11 cellular contexts compared by ENCODE assay signal in the genomic region with DNA sequence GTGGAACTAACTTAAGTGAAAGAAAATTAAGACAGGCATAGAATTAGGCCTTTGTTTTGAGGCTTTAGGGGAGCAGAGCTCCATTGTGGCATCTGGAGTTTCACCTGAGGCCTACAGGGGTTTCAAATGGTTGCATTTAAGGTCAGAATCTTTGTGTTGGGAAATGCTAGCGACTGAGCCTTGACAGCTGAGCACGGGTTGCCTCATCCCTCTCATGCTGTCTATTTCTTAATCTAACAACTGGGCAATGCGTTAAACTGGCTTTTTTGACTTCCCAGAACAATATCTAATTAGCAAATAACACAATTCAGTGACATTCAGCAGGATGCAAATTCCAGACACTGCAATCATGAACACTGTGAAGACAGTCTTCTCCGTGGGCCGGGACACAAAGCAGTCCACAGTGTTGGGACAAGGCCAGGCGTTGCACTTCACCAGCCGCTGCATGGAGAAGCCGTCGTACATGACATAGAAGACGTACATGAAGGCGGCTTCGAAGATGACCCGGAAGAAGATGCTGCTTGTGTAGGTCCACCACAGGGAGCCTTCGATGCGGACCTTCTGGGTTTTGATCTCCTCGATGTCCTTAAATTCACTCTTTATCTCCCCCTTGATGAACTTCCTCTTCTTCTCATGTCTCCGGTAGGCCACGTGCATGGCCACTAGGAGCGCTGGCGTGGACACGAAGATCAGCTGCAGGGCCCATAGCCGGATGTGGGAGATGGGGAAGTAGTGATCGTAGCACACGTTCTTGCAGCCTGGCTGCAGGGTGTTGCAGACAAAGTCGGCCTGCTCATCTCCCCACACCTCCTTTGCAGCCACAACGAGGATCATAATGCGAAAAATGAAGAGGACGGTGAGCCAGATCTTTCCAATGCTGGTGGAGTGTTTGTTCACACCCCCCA. TPM values are rescaled to one million over a fixed set of nuclear protein-coding genes. Genes with fewer than 3 reads are reported as not detected.
A peak's percentile ranks its signal among the peaks of the same experiment; 100 is the strongest.
DNase-seq lines count a peak whose midpoint lies in the region; ATAC-seq, FAIRE-seq and TF ChIP-seq lines count a peak whose summit lies in the region.
"Had no signal": no experiment of that assay in that cellular context is flagged by ENCODE, and none has a peak within 500 bp of the region (broad histone marks: within the 10 kb centered on the region; RNA-seq: fewer than 3 reads in every experiment).

No MANE protein-coding gene starts in this region.

- no peak overlapping the region for H3K27ac Mint-ChIP-seq in GM23338
- no peak overlapping the region for H3K27ac Mint-ChIP-seq in activated T-helper 2 cell treated with anti-CD3 and anti-CD28 coated beads, Interferon-gamma antibody, Interleukin-2, Interleukin-4, amounts not matched to agents 10 μg/mL and 5 μg/mL and 100 μg/mL, durations not matched to agents 14 hours and 24 hours and 36 hours

- H3K9ac ChIP-seq in neuronal stem cell (ENCODE audit: low read depth, low read length, poor library complexity): peak overlapping the region; percentile 18

- H3K4me2 ChIP-seq in GM23338 (no peak overlapping the region), neuronal stem cell (ENCODE audit: insufficient read depth, low read length, poor library complexity, severe bottlenecking) (no peak overlapping the region)

- H2BK12ac ChIP-seq in neuronal stem cell (ENCODE audit: low read length): no peak overlapping the region

- no peak overlapping the region for H3K18ac ChIP-seq in neuronal stem cell (ENCODE audit: low read length)

- WGBS in neuronal stem cell (ENCODE audit: extremely low coverage in 2 of 2, insufficient read length in 2 of 2, insufficient replicate concordance in 1 of 2), 2 donors: no CpG with 5 or more reads among the region's 28 CpGs

- H3K9me3 ChIP-seq in neuronal stem cell (replicated peaks in 1 of 2; ENCODE audit: control insufficient read depth in 2 of 2, insufficient read depth in 1 of 2, low read depth in 1 of 2, low read length in 2 of 2): peaks cover 2 to 3% of the 10 kb centered on the region in 2 donors

- TF ChIP-seq CTCF in GM23338 (conservative IDR thresholded peaks at IDR 0.05; ENCODE audit: low read depth in 2 of 2) (peak; percentile 51 to 55), bronchial epithelial cell (IDR thresholded peaks at IDR 0.05; ENCODE audit: insufficient read depth, low read length, severe bottlenecking) (peak; percentile 25)

- peaks cover 6% of the 10 kb centered on the region for H3K4me1 Mint-ChIP-seq in GM23338
- H3K4me1 Mint-ChIP-seq in activated T-helper 2 cell treated with anti-CD3 and anti-CD28 coated beads, Interferon-gamma antibody, Interleukin-2, Interleukin-4, amounts not matched to agents 10 μg/mL and 5 μg/mL and 100 μg/mL, durations not matched to agents 14 hours and 24 hours and 36 hours (ENCODE audit: low read depth): peaks cover 2% of the 10 kb centered on the region

- ATAC-seq in GM23338 (peak; percentile 25), GM21825 (IDR thresholded peaks at IDR 0.05; ENCODE audit: unreplicated experiment) (no peak)
- ATAC-seq: right cardiac atrium had no signal

- peaks cover 9% of the 10 kb centered on the region for H3K4me1 ChIP-seq in GM23338 (ENCODE audit: insufficient read depth)
- peaks cover 3 to 6% of the 10 kb centered on the region in 2 donors for H3K4me1 ChIP-seq in neuronal stem cell (ENCODE audit: control insufficient read depth in 2 of 2, insufficient read depth in 1 of 2, low read depth in 1 of 2, low read length in 2 of 2)

- no peaks in the 10 kb centered on the region for H3K9me2 ChIP-seq in GM23338 (ENCODE audit: insufficient read depth)

- H3K36me3 ChIP-seq in GM23338 (ENCODE audit: insufficient read depth) (no peaks in the 10 kb centered on the region; the same call in 1 of the 2 replicates), bronchial epithelial cell (ENCODE audit: control insufficient read depth, insufficient read depth, low read length) (peaks cover 11% of the 10 kb centered on the region), neuronal stem cell (replicated peaks in 1 of 2; ENCODE audit: control insufficient read depth in 2 of 2, insufficient read depth in 2 of 2, low read length in 2 of 2) (no peaks in the 10 kb centered on the region)
- H3K36me3 ChIP-seq: cardiac muscle cell had no signal

- DNase-seq in GM23338 (ENCODE audit: low spot score): peak; percentile 77
- peak; percentile 90 for DNase-seq in NOMO-1 treated with dmso at 0.1 percent for 144 hours (lab: John Stamatoyannopoulos, UW; ENCODE audit: unreplicated experiment)
- no peak for DNase-seq in bronchial epithelial cell (ENCODE audit: low read depth)
- DNase-seq in neuronal stem cell (ENCODE audit: low spot score): no peak
- no peak for DNase-seq in NCI-H1092 treated with DMSO at 0.1 percent for 48 hours (lab: John Stamatoyannopoulos, UW)
- no peak for DNase-seq in activated T-helper 2 cell treated with anti-CD3 and anti-CD28 coated beads, Interferon-gamma antibody, Interleukin-2, Interleukin-4, amounts not matched to agents 10 μg/mL and 5 μg/mL and 100 μg/mL, durations not matched to agents 14 hours and 24 hours and 36 hours (ENCODE audit: low spot score)
- DNase-seq: right cardiac atrium had no signal

- H3K9me3 Mint-ChIP-seq in GM23338: no peaks in the 10 kb centered on the region
- no peaks in the 10 kb centered on the region for H3K9me3 Mint-ChIP-seq in activated T-helper 2 cell treated with anti-CD3 and anti-CD28 coated beads, Interferon-gamma antibody, Interleukin-2, Interleukin-4, amounts not matched to agents 10 μg/mL and 5 μg/mL and 100 μg/mL, durations not matched to agents 14 hours and 24 hours and 36 hours

- FAIRE-seq in bronchial epithelial cell (lab: Jason Lieb, UNC): no peak

- intact Hi-C loops in activated T-helper 2 cell treated with anti-CD3 and anti-CD28 coated beads, Interferon-gamma antibody, Interleukin-2, Interleukin-4, amounts not matched to agents 10 μg/mL and 5 μg/mL and 100 μg/mL, durations not matched to agents 14 hours and 24 hours and 36 hours (cut with micrococcal nuclease): no loop called here

- H3K27ac ChIP-seq in GM23338 (ENCODE audit: low read depth): no peak overlapping the region
- H3K27ac ChIP-seq in neuronal stem cell (replicated peaks; ENCODE audit: low read length): no peak overlapping the region
- H3K27ac ChIP-seq: cardiac muscle cell, SK-N-MC had no signal

- H2BK5ac ChIP-seq in neuronal stem cell (ENCODE audit: low read length): no peak overlapping the region

- no peaks in the 10 kb centered on the region for H3K79me1 ChIP-seq in neuronal stem cell (ENCODE audit: low read depth, low read length)

- H3K23ac ChIP-seq in neuronal stem cell (ENCODE audit: low read depth, low read length, poor library complexity): no peak overlapping the region

- H4K91ac ChIP-seq in neuronal stem cell (ENCODE audit: low read depth, low read length, poor library complexity): no peak overlapping the region

- H4K8ac ChIP-seq in neuronal stem cell (ENCODE audit: low read depth, low read length): no peak overlapping the region

- no peak overlapping the region for H2BK120ac ChIP-seq in neuronal stem cell (ENCODE audit: low read depth, low read length)

- H2AFZ ChIP-seq in GM23338 (no peak overlapping the region), neuronal stem cell (ENCODE audit: low read length) (no peak overlapping the region)

- no peak overlapping the region for H2BK15ac ChIP-seq in neuronal stem cell (ENCODE audit: low read length)

- H3K4ac ChIP-seq in neuronal stem cell (ENCODE audit: low read length): no peak overlapping the region

- no peak overlapping the region for H2AK5ac ChIP-seq in neuronal stem cell (ENCODE audit: low read depth, low read length)

- H3K4me3 Mint-ChIP-seq in GM23338: no peak overlapping the region
- no peak overlapping the region for H3K4me3 Mint-ChIP-seq in activated T-helper 2 cell treated with anti-CD3 and anti-CD28 coated beads, Interferon-gamma antibody, Interleukin-2, Interleukin-4, amounts not matched to agents 10 μg/mL and 5 μg/mL and 100 μg/mL, durations not matched to agents 14 hours and 24 hours and 36 hours (ENCODE audit: low read depth)

- no peaks in the 10 kb centered on the region for H3K79me2 ChIP-seq in GM23338 (replicated peaks; ENCODE audit: insufficient read depth)

- H3K4me3 ChIP-seq in GM23338 (no peak overlapping the region), bronchial epithelial cell (ENCODE audit: low read depth, low read length) (no peak overlapping the region), neuronal stem cell (ENCODE audit: low read length in 2 of 2) (no peak overlapping the region)
- H3K4me3 ChIP-seq: cardiac muscle cell, lung, SK-N-MC had no signal

- H3K27me3 Mint-ChIP-seq in GM23338 (ENCODE audit: insufficient read depth, low read depth, poor library complexity): peaks cover 48% of the 10 kb centered on the region
- peaks cover 38% of the 10 kb centered on the region for H3K27me3 Mint-ChIP-seq in activated T-helper 2 cell treated with anti-CD3 and anti-CD28 coated beads, Interferon-gamma antibody, Interleukin-2, Interleukin-4, amounts not matched to agents 10 μg/mL and 5 μg/mL and 100 μg/mL, durations not matched to agents 14 hours and 24 hours and 36 hours (ENCODE audit: low read depth)

- H4K20me1 ChIP-seq in GM23338 (replicated peaks; ENCODE audit: insufficient read depth): peaks cover 12% of the 10 kb centered on the region; the same call in 1 of the 2 replicates

- peaks cover 7% of the 10 kb centered on the region; the same call in 1 of the 2 replicates for H3F3A ChIP-seq in GM23338 (replicated peaks; ENCODE audit: low read depth)

- no peak overlapping the region for H3K14ac ChIP-seq in neuronal stem cell (ENCODE audit: low read length)

- peaks cover 64% of the 10 kb centered on the region for H3K27me3 ChIP-seq in GM23338 (ENCODE audit: insufficient read depth)
- H3K27me3 ChIP-seq in bronchial epithelial cell (ENCODE audit: control insufficient read depth, insufficient read depth, low read length): no peaks in the 10 kb centered on the region
- peaks cover 20 to 97% (median 47%) of the 10 kb centered on the region in 3 experiments for H3K27me3 ChIP-seq in neuronal stem cell (ENCODE audit: control insufficient read depth in 3 of 3, insufficient read depth in 3 of 3, low read depth in 1 of 3, low read length in 3 of 3)

- no peaks in the 10 kb centered on the region for H3K36me3 Mint-ChIP-seq in GM23338 (ENCODE audit: low read depth)
- H3K36me3 Mint-ChIP-seq in activated T-helper 2 cell treated with anti-CD3 and anti-CD28 coated beads, Interferon-gamma antibody, Interleukin-2, Interleukin-4, amounts not matched to agents 10 μg/mL and 5 μg/mL and 100 μg/mL, durations not matched to agents 14 hours and 24 hours and 36 hours (ENCODE audit: low read depth): no peaks in the 10 kb centered on the region

RNA-seq across cellular contexts. Expression of a gene that starts 3.8 kb away (rescaled TPM):
- not detected in 2 replicates for total RNA-seq in GM23338 (2014; rRNA removed; shearing (Covaris generic))
- not detected in 2 replicates for polyA plus RNA-seq in GM23338 (2016; fragmentation: Nextera tagmentation; extraction: Ambion mirVana)
- 192 and 432 TPM in 2 replicates for total RNA-seq in bronchial epithelial cell
- 0.08 TPM for polyA plus RNA-seq in neuronal stem cell (2013, experiment 1 of 2)
- polyA plus RNA-seq in neuronal stem cell (2013, experiment 2 of 2): 0.03 TPM
- 2.3 and 2.7 TPM in 2 replicates for total RNA-seq in activated T-helper 2 cell treated with anti-CD3 and anti-CD28 coated beads, Interferon-gamma antibody, Interleukin-2, Interleukin-4, amounts not matched to agents 10 μg/mL and 5 μg/mL and 100 μg/mL, durations not matched to agents 14 hours and 24 hours and 36 hours

RNA-seq across cellular contexts. Expression of a gene that starts 28.0 kb away (rescaled TPM):
- total RNA-seq in GM23338 (2014; rRNA removed; shearing (Covaris generic)): 0.17 and 1.2 TPM in 2 replicates
- polyA plus RNA-seq in GM23338 (2016; fragmentation: Nextera tagmentation; extraction: Ambion mirVana): 0.19 and 0.23 TPM in 2 replicates
- 0.26 and 1.5 TPM in 2 replicates for total RNA-seq in bronchial epithelial cell
- 0.21 TPM for polyA plus RNA-seq in neuronal stem cell (2013, experiment 1 of 2)
- 0.28 TPM for polyA plus RNA-seq in neuronal stem cell (2013, experiment 2 of 2)
- 0.05 and 0.07 TPM in 2 replicates for total RNA-seq in activated T-helper 2 cell treated with anti-CD3 and anti-CD28 coated beads, Interferon-gamma antibody, Interleukin-2, Interleukin-4, amounts not matched to agents 10 μg/mL and 5 μg/mL and 100 μg/mL, durations not matched to agents 14 hours and 24 hours and 36 hours

RNA-seq across cellular contexts. Expression of a gene that starts 43.2 kb away (rescaled TPM):
- not detected in 2 replicates for total RNA-seq in GM23338 (2014; rRNA removed; shearing (Covaris generic))
- not detected in 2 replicates for polyA plus RNA-seq in GM23338 (2016; fragmentation: Nextera tagmentation; extraction: Ambion mirVana)
- total RNA-seq in bronchial epithelial cell: 32.6 and 99.9 TPM in 2 replicates
- polyA plus RNA-seq in neuronal stem cell (2013, experiment 1 of 2): not detected
- polyA plus RNA-seq in neuronal stem cell (2013, experiment 2 of 2): not detected
- total RNA-seq in activated T-helper 2 cell treated with anti-CD3 and anti-CD28 coated beads, Interferon-gamma antibody, Interleukin-2, Interleukin-4, amounts not matched to agents 10 μg/mL and 5 μg/mL and 100 μg/mL, durations not matched to agents 14 hours and 24 hours and 36 hours: 1.7 TPM in 2 replicates
- total RNA-seq: cardiac muscle cell, lung, right cardiac atrium had no signal
- polyA plus RNA-seq: cardiac muscle cell had no signal

Comparison
In these comparisons a context has a peak if more than half of its experiments do, and no peak if none do; other contexts are left out.
1. DNase-seq: peak in GM23338 (single experiment) and NOMO-1 treated with dmso at 0.1 percent for 144 hours (single experiment); none in bronchial epithelial cell (single experiment), neuronal stem cell (single experiment), NCI-H1092 treated with DMSO at 0.1 percent for 48 hours (single experiment) and activated T-helper 2 cell treated with anti-CD3 and anti-CD28 coated beads, Interferon-gamma antibody, Interleukin-2, Interleukin-4, amounts not matched to agents 10 μg/mL and 5 μg/mL and 100 μg/mL, durations not matched to agents 14 hours and 24 hours and 36 hours (single experiment).
2. RNA of a gene that starts 3.8 kb away (total RNA-seq): 192 to 432 TPM in bronchial epithelial cell; 2.3 to 2.7 TPM in activated T-helper 2 cell treated with anti-CD3 and anti-CD28 coated beads, Interferon-gamma antibody, Interleukin-2, Interleukin-4, amounts not matched to agents 10 μg/mL and 5 μg/mL and 100 μg/mL, durations not matched to agents 14 hours and 24 hours and 36 hours and not detected in GM23338; every median in the first group is over 10 times any median in the second.
3. RNA of a gene that starts 43.2 kb away (total RNA-seq): 32.6 to 99.9 TPM in bronchial epithelial cell; 1.7 TPM in activated T-helper 2 cell treated with anti-CD3 and anti-CD28 coated beads, Interferon-gamma antibody, Interleukin-2, Interleukin-4, amounts not matched to agents 10 μg/mL and 5 μg/mL and 100 μg/mL, durations not matched to agents 14 hours and 24 hours and 36 hours and not detected in GM23338; every median in the first group is over 10 times any median in the second.